Comparison of ENCODE assay signal across 5 cellular contexts in genomic region chr7:17870406-17870805, GRCh38.
"Had no signal": no experiment of that assay in that cellular context is flagged by ENCODE, and none has a peak within 500 bp of the region (broad histone marks: within the 10 kb centered on the region; RNA-seq: fewer than 3 reads in every experiment).

No MANE protein-coding gene starts in this region.

- DNase-seq: H9, HCEC 1CT, IMR-90 had no signal

- H3K4me3 Mint-ChIP-seq: GM23338, H9 had no signal

- H3K9me3 Mint-ChIP-seq: GM23338, H9 had no signal

- H3K27ac Mint-ChIP-seq: H9 had no signal

- ATAC-seq: GM23338, K562 had no signal

- H3K4me1 Mint-ChIP-seq: GM23338, H9 had no signal

- H3K4me3 ChIP-seq: GM23338, K562 had no signal
